ENCODE assay signal across 18 cellular contexts in the genomic region with DNA sequence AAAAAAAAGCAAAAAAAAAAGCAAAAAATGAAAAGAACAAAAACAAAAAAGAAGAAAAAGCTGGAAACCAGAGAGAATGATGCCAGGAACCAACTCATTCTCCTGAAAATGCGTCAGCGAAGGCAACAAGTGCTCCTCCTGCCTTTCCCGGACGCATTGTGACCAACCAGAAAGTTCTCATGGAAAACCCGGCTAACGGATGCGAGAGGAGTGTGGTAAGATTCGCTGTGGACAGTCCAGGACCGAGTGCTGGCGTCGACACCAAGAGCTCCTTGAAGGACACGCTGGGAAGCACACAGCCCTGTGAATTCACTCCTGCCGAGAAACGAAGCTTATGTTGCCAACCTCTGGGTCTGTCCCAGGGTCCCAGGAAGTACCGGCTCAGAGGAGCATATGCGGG. TPM values are rescaled to one million over a fixed set of nuclear protein-coding genes. Genes with fewer than 3 reads are reported as not detected.
A peak's percentile ranks its signal among the peaks of the same experiment; 100 is the strongest.
DNase-seq lines count a peak whose midpoint lies in the region; TF ChIP-seq lines count a peak whose summit lies in the region.
"Had no signal": no experiment of that assay in that cellular context is flagged by ENCODE, and none has a peak within 500 bp of the region (broad histone marks: within the 10 kb centered on the region; RNA-seq: fewer than 3 reads in every experiment).

No MANE protein-coding gene starts in this region.

- intact Hi-C loops in ascending aorta (cut with DNase I): no loop called here

- H3K4me3 Mint-ChIP-seq in activated CD4-positive, alpha-beta T cell treated with anti-CD3 and anti-CD28 coated beads, Interleukin-2, amount 10 ng/mL, durations not matched to agents 7 days and 5 days: no peak overlapping the region
- H3K4me3 Mint-ChIP-seq: activated naive CD4-positive, alpha-beta T cell treated with anti-CD3 and anti-CD28 coated beads for 36 hours had no signal

- no peaks in the 10 kb centered on the region for H3K36me3 ChIP-seq in ascending aorta
- no peaks in the 10 kb centered on the region for H3K36me3 ChIP-seq in suprapubic skin
- H3K36me3 ChIP-seq: heart right ventricle, uterus had no signal

- H3K9me3 ChIP-seq in ascending aorta: no peaks in the 10 kb centered on the region
- H3K9me3 ChIP-seq in suprapubic skin: no peaks in the 10 kb centered on the region
- H3K9me3 ChIP-seq: heart right ventricle, uterus had no signal

- TF ChIP-seq CTCF in ascending aorta (IDR thresholded peaks at IDR 0.05): no peak
- TF ChIP-seq CTCF in suprapubic skin (IDR thresholded peaks at IDR 0.05): no peak

- POLR2A ChIA-PET in activated CD4-positive, alpha-beta T cell treated with anti-CD3 and anti-CD28 coated beads, Interleukin-2, amount 10 ng/mL, durations not matched to agents 7 days and 5 days (lab: Charles Lee): no interaction called here

- H3K9me3 Mint-ChIP-seq in activated CD4-positive, alpha-beta T cell treated with anti-CD3 and anti-CD28 coated beads, Interleukin-2, amount 10 ng/mL, durations not matched to agents 7 days and 5 days: peaks cover 6% of the 10 kb centered on the region
- H3K9me3 Mint-ChIP-seq: activated naive CD4-positive, alpha-beta T cell treated with anti-CD3 and anti-CD28 coated beads for 36 hours had no signal

- CTCF ChIA-PET in activated CD4-positive, alpha-beta T cell treated with anti-CD3 and anti-CD28 coated beads, Interleukin-2, amount 10 ng/mL, durations not matched to agents 7 days and 5 days (lab: Charles Lee): interaction anchor here (0.6 to 1.5 kb wide), 2 partner anchors 24 to 58 kb away, joined by 3 read pairs; no protein-coding TSS in a partner anchor

- TF ChIP-seq EP300 in suprapubic skin (IDR thresholded peaks at IDR 0.05): no peak

- H3K36me3 Mint-ChIP-seq in activated CD4-positive, alpha-beta T cell treated with anti-CD3 and anti-CD28 coated beads, Interleukin-2, amount 10 ng/mL, durations not matched to agents 7 days and 5 days (ENCODE audit: low read depth): no peaks in the 10 kb centered on the region
- H3K36me3 Mint-ChIP-seq: naive B cell had no signal

- peaks cover 43% of the 10 kb centered on the region for H3K27me3 Mint-ChIP-seq in activated CD4-positive, alpha-beta T cell treated with anti-CD3 and anti-CD28 coated beads, Interleukin-2, amount 10 ng/mL, durations not matched to agents 7 days and 5 days

- H3K4me3 ChIP-seq in ascending aorta (no peak overlapping the region), suprapubic skin (no peak overlapping the region)
- H3K4me3 ChIP-seq: heart right ventricle, lung, uterus had no signal

- no peaks in the 10 kb centered on the region for H3K4me1 ChIP-seq in ascending aorta
- H3K4me1 ChIP-seq in suprapubic skin: peaks cover 21% of the 10 kb centered on the region
- H3K4me1 ChIP-seq: uterus had no signal

- no peak for TF ChIP-seq POLR2A in suprapubic skin (IDR thresholded peaks at IDR 0.05)

- 70% methylated on average over 16 of the region's 16 CpGs for WGBS in suprapubic skin

- no peak overlapping the region for H3K27ac Mint-ChIP-seq in activated CD4-positive, alpha-beta T cell treated with anti-CD3 and anti-CD28 coated beads, Interleukin-2, amount 10 ng/mL, durations not matched to agents 7 days and 5 days
- H3K27ac Mint-ChIP-seq: activated naive CD4-positive, alpha-beta T cell treated with anti-CD3 and anti-CD28 coated beads for 36 hours had no signal

- H3K27me3 ChIP-seq in ascending aorta: no peaks in the 10 kb centered on the region
- peaks cover 24% of the 10 kb centered on the region for H3K27me3 ChIP-seq in suprapubic skin
- H3K27me3 ChIP-seq: uterus had no signal

- peak overlapping the region in 1 of 2 donors; percentile 2 for H3K27ac ChIP-seq in ascending aorta
- H3K27ac ChIP-seq in suprapubic skin: peak overlapping the region; percentile 1
- H3K27ac ChIP-seq: heart right ventricle, uterus had no signal

- peak; percentile 31 for DNase-seq in activated effector memory CD4-positive, alpha-beta T cell treated with anti-CD3 and anti-CD28 coated beads, Interleukin-2, amount 50 U/mL, for 16 hours
- DNase-seq in activated effector memory CD4-positive, alpha-beta T cell treated with Interleukin-2 at 50 U/mL for 16 hours: no peak
- DNase-seq in ascending aorta (ENCODE audit: low spot score in 2 of 2) (peak; percentile 6 to 64), mucosa of gallbladder (ENCODE audit: low spot score) (peak; percentile 8), suprapubic skin (ENCODE audit: low spot score in 2 of 2) (peak; percentile 79 to 85), HuH-7.5 (ENCODE audit: low spot score) (no peak)
- no peak for DNase-seq in activated CD4-positive, alpha-beta T cell treated with anti-CD3 and anti-CD28 coated beads, Interleukin-2, amount 10 ng/mL, durations not matched to agents 7 days and 5 days
- DNase-seq in activated CD8-positive, alpha-beta memory T cell treated with anti-CD3 and anti-CD28 coated beads for 24 hours: no peak
- DNase-seq: activated CD4-positive, alpha-beta T cell treated with anti-CD3 and anti-CD28 coated beads, Interleukin-2, amount 50 U/mL, for 1 hour; activated naive CD4-positive, alpha-beta T cell treated with anti-CD3 and anti-CD28 coated beads for 36 hours; heart right ventricle; naive B cell; NCI-H2029 treated with DMSO at 0.1 percent for 48 hours; NCI-H510A; SHP77 treated with DMSO at 0.1 percent for 48 hours; T-helper 1 cell; uterus had no signal

- H3K4me1 Mint-ChIP-seq in activated CD4-positive, alpha-beta T cell treated with anti-CD3 and anti-CD28 coated beads, Interleukin-2, amount 10 ng/mL, durations not matched to agents 7 days and 5 days: peaks cover 30% of the 10 kb centered on the region

RNA-seq across cellular contexts. Expression of gene METRNL, which starts 43.4 kb away (rescaled TPM):
- total RNA-seq in ascending aorta: 257 TPM
- total RNA-seq in mucosa of gallbladder: 45.8 TPM
- 100 to 1,000 TPM in 3 of 4 donors, 10 to 100 TPM in 1; 59.1 to 222 (median 155) TPM for total RNA-seq in suprapubic skin
- 1 to 10 TPM; 2.1 to 2.2 TPM for total RNA-seq in activated CD4-positive, alpha-beta T cell treated with anti-CD3 and anti-CD28 coated beads, Interleukin-2, amount 10 ng/mL, durations not matched to agents 7 days and 5 days

Comparison
In these comparisons a context has a peak if more than half of its experiments do, and no peak if none do; other contexts are left out.
1. DNase-seq: peak in activated effector memory CD4-positive, alpha-beta T cell treated with anti-CD3 and anti-CD28 coated beads, Interleukin-2, amount 50 U/mL, for 16 hours (single experiment), ascending aorta (2 of 2), mucosa of gallbladder (single experiment) and suprapubic skin (2 of 2); none in activated effector memory CD4-positive, alpha-beta T cell treated with Interleukin-2 at 50 U/mL for 16 hours (single experiment), HuH-7.5 (single experiment), activated CD4-positive, alpha-beta T cell treated with anti-CD3 and anti-CD28 coated beads, Interleukin-2, amount 10 ng/mL, durations not matched to agents 7 days and 5 days (single experiment) and activated CD8-positive, alpha-beta memory T cell treated with anti-CD3 and anti-CD28 coated beads for 24 hours (single experiment).
2. RNA of gene METRNL, which starts 43.4 kb away (total RNA-seq): 257 TPM in ascending aorta (single experiment), 59.1 to 222 TPM in suprapubic skin and 45.8 TPM in mucosa of gallbladder (single experiment); 2.1 to 2.2 TPM in activated CD4-positive, alpha-beta T cell treated with anti-CD3 and anti-CD28 coated beads, Interleukin-2, amount 10 ng/mL, durations not matched to agents 7 days and 5 days; every median in the first group is over 10 times any median in the second.